17 cellular contexts compared by ENCODE assay signal in the genomic region with DNA sequence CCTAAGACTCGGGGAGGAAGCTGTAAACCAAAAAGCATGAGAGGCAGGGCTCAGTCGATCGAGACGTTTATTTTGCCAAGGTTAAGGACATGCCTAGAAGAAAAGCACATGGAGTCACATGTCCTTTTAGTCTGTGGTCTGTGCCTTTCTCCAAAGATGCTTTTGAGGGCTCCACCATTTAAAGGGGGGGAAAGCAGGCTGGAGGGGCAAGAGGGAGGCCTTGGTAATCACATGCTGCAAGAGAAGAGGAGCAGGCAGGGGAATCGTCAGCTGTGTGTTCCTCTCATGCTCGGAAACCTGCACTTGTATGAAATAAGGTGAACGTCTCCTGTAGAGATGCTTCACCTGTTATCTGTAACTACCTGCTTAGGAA. TPM values are rescaled to one million over a fixed set of nuclear protein-coding genes. Genes with fewer than 3 reads are reported as not detected.
A peak's percentile ranks its signal among the peaks of the same experiment; 100 is the strongest.
DNase-seq lines count a peak whose midpoint lies in the region; ATAC-seq and TF ChIP-seq lines count a peak whose summit lies in the region.
"Had no signal": no experiment of that assay in that cellular context is flagged by ENCODE, and none has a peak within 500 bp of the region (broad histone marks: within the 10 kb centered on the region; RNA-seq: fewer than 3 reads in every experiment).

No MANE protein-coding gene starts in this region.

- peaks cover 33% of the 10 kb centered on the region for H3F3A ChIP-seq in PC-9 (ENCODE audit: insufficient read depth, low read depth)

- H3K36me3 ChIP-seq in PC-9 (ENCODE audit: low read depth), result no peaks in the 10 kb centered on the region
- no peaks in the 10 kb centered on the region for H3K36me3 ChIP-seq in neuronal stem cell (replicated peaks in 1 of 2; ENCODE audit: control insufficient read depth in 2 of 2, insufficient read depth in 2 of 2, low read length in 2 of 2)
- H3K36me3 ChIP-seq: ovary, SJSA1, tibial artery had no signal

- H3K4me3 ChIP-seq in PC-9 (no peak overlapping the region), neuronal stem cell (ENCODE audit: low read length in 2 of 2) (no peak overlapping the region)
- H3K4me3 ChIP-seq: dorsolateral prefrontal cortex, hepatocyte, K562, ovary, SJSA1, tibial artery had no signal

- peaks cover 44% of the 10 kb centered on the region for H3K4me1 ChIP-seq in PC-9 (replicated peaks; ENCODE audit: insufficient read depth)
- peaks cover 6 to 22% of the 10 kb centered on the region in 2 donors for H3K4me1 ChIP-seq in neuronal stem cell (ENCODE audit: control insufficient read depth in 2 of 2, insufficient read depth in 1 of 2, low read depth in 1 of 2, low read length in 2 of 2)

- POLR2A ChIA-PET in PC-9 (lab: Charles Lee; ENCODE audit: unreplicated experiment), result no interaction called here
- POLR2A ChIA-PET in CD4-positive, alpha-beta T cell (lab: Charles Lee), result no interaction called here

- no peak overlapping the region for H3K27ac Mint-ChIP-seq in CD4-positive, alpha-beta T cell
- H3K27ac Mint-ChIP-seq: activated CD4-positive, alpha-beta memory T cell treated with anti-CD3 and anti-CD28 coated beads for 36 hours; HFFc6; stimulated activated naive B cell treated with anti-CD40 and anti-IgM and Interleukin-4, amounts not matched to agents 10 μg/mL and 1 μg/mL and 100 μg/mL, for 72 hours; T-helper 1 cell treated with Interleukin-12 subunit alpha and Interleukin-12 subunit beta and Interleukin-4 antibody, amounts not matched to agents 30 μg/mL and 1 μg/mL, for 36 hours had no signal

- no peak overlapping the region for H3K14ac ChIP-seq in neuronal stem cell (ENCODE audit: low read length)

- DNase-seq in H4 (ENCODE audit: low spot score) (peak; percentile 60), PC-9 (no peak), neuronal stem cell (ENCODE audit: low spot score) (no peak), NCI-H2029 treated with DMSO at 0.1 percent for 48 hours (lab: John Stamatoyannopoulos, UW) (no peak)
- no peak for DNase-seq in CD4-positive, alpha-beta T cell
- DNase-seq: activated CD4-positive, alpha-beta memory T cell treated with anti-CD3 and anti-CD28 coated beads for 36 hours; amniotic stem cell; HFFc6; stimulated activated naive B cell treated with anti-CD40 and anti-IgM and Interleukin-4, amounts not matched to agents 10 μg/mL and 1 μg/mL and 100 μg/mL, for 72 hours; tibial artery had no signal

- H3K27me3 ChIP-seq in PC-9 (ENCODE audit: insufficient read depth, low read depth) (peaks cover 11% of the 10 kb centered on the region), neuronal stem cell (ENCODE audit: control insufficient read depth in 3 of 3, insufficient read depth in 3 of 3, low read depth in 1 of 3, low read length in 3 of 3) (peaks cover 0 to 30% (median 4%) of the 10 kb centered on the region in 3 experiments)
- H3K27me3 ChIP-seq in CD4-positive, alpha-beta T cell (ENCODE audit: control insufficient read depth, insufficient read depth, low read length), result peaks cover 15% of the 10 kb centered on the region
- H3K27me3 ChIP-seq: hepatocyte, ovary had no signal

- H3K27me3 Mint-ChIP-seq in CD4-positive, alpha-beta T cell, result peaks cover 12% of the 10 kb centered on the region

- no peaks in the 10 kb centered on the region for H3K79me2 ChIP-seq in PC-9 (ENCODE audit: low read depth)
- H3K79me2 ChIP-seq: hepatocyte had no signal

- no CpG with 5 or more reads among the region's 7 CpGs for whole genome bisulfite sequencing in neuronal stem cell (ENCODE audit: extremely low coverage in 2 of 2, insufficient read length in 2 of 2, insufficient replicate concordance in 1 of 2), 2 donors

- H3K9me2 ChIP-seq in PC-9 (ENCODE audit: insufficient read depth), result no peaks in the 10 kb centered on the region

- no peak overlapping the region for H2BK5ac ChIP-seq in neuronal stem cell (ENCODE audit: low read length)

- no peak for TF ChIP-seq CTCF in PC-9 (conservative IDR thresholded peaks at IDR 0.05)
- no peak for TF ChIP-seq CTCF in CD4-positive, alpha-beta T cell (IDR thresholded peaks at IDR 0.05)

- H3K18ac ChIP-seq in neuronal stem cell (ENCODE audit: low read length), result no peak overlapping the region

- no TSS peak for BruUV-seq in PC-9 (replicated peaks; lab: Mats Ljungman, UMichigan)

- H3K4me1 Mint-ChIP-seq in CD4-positive, alpha-beta T cell (ENCODE audit: low read depth), result no peaks in the 10 kb centered on the region

- 0 out of 2 replicates have a peak, but pooled peaks cover 4% of the 10 kb centered on the region for H4K20me1 ChIP-seq in PC-9 (ENCODE audit: insufficient read depth)

- no peak overlapping the region for H4K91ac ChIP-seq in neuronal stem cell (ENCODE audit: low read depth, low read length, poor library complexity)

- H3K9me3 ChIP-seq in PC-9 (ENCODE audit: insufficient read depth, low read depth), result no peaks in the 10 kb centered on the region
- no peaks in the 10 kb centered on the region for H3K9me3 ChIP-seq in neuronal stem cell (replicated peaks in 1 of 2; ENCODE audit: control insufficient read depth in 2 of 2, insufficient read depth in 1 of 2, low read depth in 1 of 2, low read length in 2 of 2)
- no peaks in the 10 kb centered on the region for H3K9me3 ChIP-seq in CD4-positive, alpha-beta T cell (ENCODE audit: control insufficient read depth, low read length)
- H3K9me3 ChIP-seq: ovary, SJSA1, tibial artery had no signal

- no peaks in the 10 kb centered on the region for H3K9me3 Mint-ChIP-seq in CD4-positive, alpha-beta T cell
- H3K9me3 Mint-ChIP-seq: activated CD4-positive, alpha-beta memory T cell treated with anti-CD3 and anti-CD28 coated beads for 36 hours; HFFc6; stimulated activated naive B cell treated with anti-CD40 and anti-IgM and Interleukin-4, amounts not matched to agents 10 μg/mL and 1 μg/mL and 100 μg/mL, for 72 hours; T-helper 1 cell treated with Interleukin-12 subunit alpha and Interleukin-12 subunit beta and Interleukin-4 antibody, amounts not matched to agents 30 μg/mL and 1 μg/mL, for 36 hours had no signal

- ATAC-seq in CD4-positive, alpha-beta T cell (ENCODE audit: poor library complexity), result no peak
- ATAC-seq: stimulated activated naive B cell treated with anti-CD40 and anti-IgM and Interleukin-4, amounts not matched to agents 10 μg/mL and 1 μg/mL and 100 μg/mL, for 72 hours had no signal

- no peak overlapping the region for H2BK12ac ChIP-seq in neuronal stem cell (ENCODE audit: low read length)

- CTCF ChIA-PET in PC-9 (lab: Charles Lee), result interaction anchor here (0.6 to 1.7 kb wide), 2 partner anchors 20 to 27 kb away, joined by 3 to 6 read pairs; no protein-coding TSS in a partner anchor
- CTCF ChIA-PET in CD4-positive, alpha-beta T cell (lab: Charles Lee), result interaction anchor here (2.6 to 2.7 kb wide), 2 partner anchors 12 to 157 kb away, joined by 13 to 16 read pairs; no protein-coding TSS in a partner anchor

- no peaks in the 10 kb centered on the region for H3K79me1 ChIP-seq in neuronal stem cell (ENCODE audit: low read depth, low read length)

- no peak overlapping the region for H3K9ac ChIP-seq in neuronal stem cell (ENCODE audit: low read depth, low read length, poor library complexity)

- H2AK5ac ChIP-seq in neuronal stem cell (ENCODE audit: low read depth, low read length), result peak overlapping the region; percentile 30

- no peak overlapping the region for H3K27ac ChIP-seq in PC-9
- H3K27ac ChIP-seq in neuronal stem cell (replicated peaks; ENCODE audit: low read length), result no peak overlapping the region
- H3K27ac ChIP-seq in CD4-positive, alpha-beta T cell (ENCODE audit: low read depth, low read length), result no peak overlapping the region
- H3K27ac ChIP-seq: epithelial cell of prostate, hepatocyte, SJSA1, tibial artery had no signal

- peak overlapping the region; percentile 1 for H2BK15ac ChIP-seq in neuronal stem cell (ENCODE audit: low read length)

- H3K4me2 ChIP-seq in PC-9 (peak overlapping the region; percentile 36), neuronal stem cell (ENCODE audit: insufficient read depth, low read length, poor library complexity, severe bottlenecking) (no peak overlapping the region)
- H3K4me2 ChIP-seq: hepatocyte had no signal

- intact Hi-C loops in PC-9 (cut with micrococcal nuclease; ENCODE audit: unreplicated experiment), result no loop called here
- intact Hi-C loops in CD4-positive, alpha-beta T cell (cut with DNase I, micrococcal nuclease), result no loop called here

- no peak overlapping the region for H2AFZ ChIP-seq in PC-9
- no peak overlapping the region for H2AFZ ChIP-seq in neuronal stem cell (ENCODE audit: low read length)
- H2AFZ ChIP-seq: hepatocyte had no signal

- H3K4me3 Mint-ChIP-seq in CD4-positive, alpha-beta T cell, result no peak overlapping the region
- H3K4me3 Mint-ChIP-seq: activated CD4-positive, alpha-beta memory T cell treated with anti-CD3 and anti-CD28 coated beads for 36 hours; HFFc6; stimulated activated naive B cell treated with anti-CD40 and anti-IgM and Interleukin-4, amounts not matched to agents 10 μg/mL and 1 μg/mL and 100 μg/mL, for 72 hours; T-helper 1 cell treated with Interleukin-12 subunit alpha and Interleukin-12 subunit beta and Interleukin-4 antibody, amounts not matched to agents 30 μg/mL and 1 μg/mL, for 36 hours had no signal

- no peaks in the 10 kb centered on the region for H3K36me3 Mint-ChIP-seq in CD4-positive, alpha-beta T cell (ENCODE audit: low read depth)
- H3K36me3 Mint-ChIP-seq: activated CD4-positive, alpha-beta memory T cell treated with anti-CD3 and anti-CD28 coated beads for 36 hours; stimulated activated naive B cell treated with anti-CD40 and anti-IgM and Interleukin-4, amounts not matched to agents 10 μg/mL and 1 μg/mL and 100 μg/mL, for 72 hours had no signal

- no peak overlapping the region for H4K8ac ChIP-seq in neuronal stem cell (ENCODE audit: low read depth, low read length)

- no peak overlapping the region for H3K4ac ChIP-seq in neuronal stem cell (ENCODE audit: low read length)

- no peak overlapping the region for H3K23ac ChIP-seq in neuronal stem cell (ENCODE audit: low read depth, low read length, poor library complexity)

- H2BK120ac ChIP-seq in neuronal stem cell (ENCODE audit: low read depth, low read length), result no peak overlapping the region

RNA-seq across cellular contexts. Expression of a gene that starts 9.1 kb away (rescaled TPM):
- total RNA-seq in H4 (2014; rRNA removed; shearing (Covaris generic)), result 16.2 and 16.7 TPM in 2 replicates
- total RNA-seq in PC-9 (2021), result 34.5 and 42.6 TPM in 2 replicates
- polyA plus RNA-seq in neuronal stem cell (2013, experiment 1 of 2), result 33.5 TPM
- polyA plus RNA-seq in neuronal stem cell (2013, experiment 2 of 2), result 33.7 TPM
- total RNA-seq in CD4-positive, alpha-beta T cell, result 10 to 100 TPM; 43.7 to 44.1 TPM

RNA-seq across cellular contexts. Expression of a gene that starts 10.6 kb away (rescaled TPM):
- 0.14 TPM in 1 of 2 replicates, not detected in the other for total RNA-seq in H4 (2014; rRNA removed; shearing (Covaris generic))
- 0.58 TPM in 1 of 2 replicates, not detected in the other for total RNA-seq in PC-9 (2021)
- 0.03 TPM for polyA plus RNA-seq in neuronal stem cell (2013, experiment 1 of 2)
- 0.06 TPM for polyA plus RNA-seq in neuronal stem cell (2013, experiment 2 of 2)
- total RNA-seq in CD4-positive, alpha-beta T cell, result not detected
- total RNA-seq: activated CD4-positive, alpha-beta memory T cell treated with anti-CD3 and anti-CD28 coated beads for 36 hours; HFFc6; SJSA1 had no signal
- polyA plus RNA-seq: ovary had no signal

RNA-seq across cellular contexts. Expression of a gene that starts 29.2 kb away (rescaled TPM):
- 0.78 TPM in 1 of 2 replicates, not detected in the other for total RNA-seq in H4 (2014; rRNA removed; shearing (Covaris generic))
- not detected in 2 replicates for total RNA-seq in PC-9 (2021)
- 39.2 TPM for polyA plus RNA-seq in neuronal stem cell (2013, experiment 1 of 2)
- polyA plus RNA-seq in neuronal stem cell (2013, experiment 2 of 2), result 40.2 TPM
- total RNA-seq in CD4-positive, alpha-beta T cell, result not detected
- total RNA-seq: activated CD4-positive, alpha-beta memory T cell treated with anti-CD3 and anti-CD28 coated beads for 36 hours; HFFc6; K562; SJSA1 had no signal
- polyA plus RNA-seq: K562, ovary had no signal

RNA-seq across cellular contexts. Expression of a gene that starts 47.5 kb away (rescaled TPM):
- total RNA-seq in H4 (2014; rRNA removed; shearing (Covaris generic)), result 17.0 and 19.6 TPM in 2 replicates
- total RNA-seq in PC-9 (2021), result 89.0 and 101 TPM in 2 replicates
- polyA plus RNA-seq in neuronal stem cell (2013, experiment 1 of 2), result 60.7 TPM
- 56.3 TPM for polyA plus RNA-seq in neuronal stem cell (2013, experiment 2 of 2)
- 100 to 1,000 TPM; 120 TPM for total RNA-seq in CD4-positive, alpha-beta T cell
